In the genomic region with DNA sequence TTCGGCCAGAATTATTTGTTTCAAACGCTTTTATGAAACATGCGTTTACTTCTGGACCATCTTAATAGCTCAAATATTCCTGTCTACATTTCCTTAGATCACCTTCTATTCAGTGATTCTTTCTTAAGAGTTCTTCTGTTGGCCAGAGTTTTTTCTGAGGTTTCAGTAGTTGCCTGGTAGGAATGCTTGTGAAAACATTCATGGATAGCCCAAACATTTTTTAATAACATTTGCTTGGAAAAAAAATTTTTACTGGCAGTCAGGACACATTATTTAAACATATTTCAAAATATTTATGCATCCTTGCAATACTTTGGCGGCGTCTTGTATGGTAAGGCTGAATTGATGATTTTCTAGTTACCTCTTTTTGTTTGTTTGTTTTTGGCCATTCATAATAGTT, we compare ENCODE assay signal across 14 cellular contexts. TPM values are rescaled to one million over a fixed set of nuclear protein-coding genes. Genes with fewer than 3 reads are reported as not detected.
DNase-seq lines count a peak whose midpoint lies in the region; ATAC-seq and TF ChIP-seq lines count a peak whose summit lies in the region.
"Had no signal": no experiment of that assay in that cellular context is flagged by ENCODE, and none has a peak within 500 bp of the region (broad histone marks: within the 10 kb centered on the region; RNA-seq: fewer than 3 reads in every experiment).

No MANE protein-coding gene starts in this region.

- no peaks in the 10 kb centered on the region for H3K36me3 Mint-ChIP-seq in Calu3 (ENCODE audit: insufficient read depth, unreplicated experiment)

- intact Hi-C loops in Calu3 (cut with micrococcal nuclease; ENCODE audit: unreplicated experiment), result no loop called here

- H3K4me2 ChIP-seq in osteoblast (ENCODE audit: insufficient read depth, low read length), result peak overlapping the region; percentile 58
- H3K4me2 ChIP-seq: BLaER1 treated with 17β-estradiol and CSF1 and Interleukin-3, amounts not matched to agents 10 nM and 100 nM; PC-9 had no signal

- no peaks in the 10 kb centered on the region for H3K27me3 ChIP-seq in SJCRH30
- H3K27me3 ChIP-seq in osteoblast (ENCODE audit: insufficient read depth, low read length), result no peaks in the 10 kb centered on the region
- H3K27me3 ChIP-seq: BLaER1 treated with 17β-estradiol and CSF1 and Interleukin-3, amounts not matched to agents 10 nM and 100 nM had no signal

- ATAC-seq in GM21526 (IDR thresholded peaks at IDR 0.05; ENCODE audit: low FRiP score, unreplicated experiment), result no peak
- no peak for ATAC-seq in HG03045 (IDR thresholded peaks at IDR 0.05; ENCODE audit: unreplicated experiment)
- ATAC-seq: HCT116, Right ventricle myocardium inferior had no signal

- peak; percentile 35 for DNase-seq in AG20443 (ENCODE audit: low spot score)
- peak in 1 of 2 experiments; percentile 1 for DNase-seq in SJCRH30
- DNase-seq in fibroblast of gingiva (ENCODE audit: low read depth), result peak; percentile 77
- peak; percentile 39 for DNase-seq in osteoblast (ENCODE audit: insufficient read length, low spot score, missing footprints)
- no peak for DNase-seq in Calu3
- DNase-seq in kidney glomerular epithelial cell (lab: John Stamatoyannopoulos, UW), result no peak
- DNase-seq: NCI-H1694, NCI-H2107, PC-9 had no signal

- H3K4me1 Mint-ChIP-seq in Calu3 (ENCODE audit: low read depth, unreplicated experiment), result no peaks in the 10 kb centered on the region

- TF ChIP-seq CTCF in osteoblast (IDR thresholded peaks at IDR 0.05; ENCODE audit: extremely low read depth, low read depth, low read length) (no peak), Calu3 (IDR thresholded peaks at IDR 0.05; ENCODE audit: unreplicated experiment) (no peak)

- H3K27ac Mint-ChIP-seq in Calu3 (ENCODE audit: unreplicated experiment), result no peak overlapping the region

- H3K36me3 ChIP-seq in SJCRH30, result no peaks in the 10 kb centered on the region
- no peaks in the 10 kb centered on the region for H3K36me3 ChIP-seq in osteoblast (ENCODE audit: insufficient read depth, low read length)
- H3K36me3 ChIP-seq: BLaER1 treated with 17β-estradiol and CSF1 and Interleukin-3, amounts not matched to agents 10 nM and 100 nM had no signal

- H3K27ac ChIP-seq in SJCRH30 (peak overlapping the region; percentile 4; the same call in 1 of the 2 replicates), osteoblast (ENCODE audit: low read depth, low read length) (no peak overlapping the region)
- H3K27ac ChIP-seq: BLaER1 treated with 17β-estradiol and CSF1 and Interleukin-3, amounts not matched to agents 10 nM and 100 nM; PC-9 had no signal

- no peaks in the 10 kb centered on the region for H4K20me1 ChIP-seq in osteoblast (ENCODE audit: insufficient read depth, low read length)
- H4K20me1 ChIP-seq: BLaER1 treated with 17β-estradiol and CSF1 and Interleukin-3, amounts not matched to agents 10 nM and 100 nM had no signal

- no peaks in the 10 kb centered on the region for H3K27me3 Mint-ChIP-seq in Calu3 (ENCODE audit: unreplicated experiment)

- CTCF ChIA-PET in Calu3 (lab: Charles Lee), result no interaction called here

- H3K9me3 ChIP-seq in SJCRH30 (replicated peaks), result no peaks in the 10 kb centered on the region; the same call in 1 of the 2 replicates
- H3K9me3 ChIP-seq in osteoblast (ENCODE audit: low read depth, low read length), result peaks cover 4% of the 10 kb centered on the region

- peaks cover 8% of the 10 kb centered on the region; the same call in 1 of the 2 replicates for H3K4me1 ChIP-seq in SJCRH30
- no peaks in the 10 kb centered on the region for H3K4me1 ChIP-seq in osteoblast (ENCODE audit: insufficient read depth, low read length)
- H3K4me1 ChIP-seq: BLaER1 treated with 17β-estradiol and CSF1 and Interleukin-3, amounts not matched to agents 10 nM and 100 nM had no signal

- H2AFZ ChIP-seq in osteoblast (ENCODE audit: low read length), result peak overlapping the region; percentile 19
- H2AFZ ChIP-seq: PC-9 had no signal

- BruUV-seq in Calu3 (replicated peaks; lab: Mats Ljungman, UMichigan), result no TSS peak

- no peak overlapping the region for H3K4me3 Mint-ChIP-seq in Calu3 (ENCODE audit: low read depth, unreplicated experiment)

- H3K4me3 ChIP-seq in SJCRH30 (no peak overlapping the region), osteoblast (ENCODE audit: insufficient read depth, low read length) (peak overlapping the region; percentile 51)
- H3K4me3 ChIP-seq: BLaER1 treated with 17β-estradiol and CSF1 and Interleukin-3, amounts not matched to agents 10 nM and 100 nM; PC-9 had no signal

- no peaks in the 10 kb centered on the region for H3K79me2 ChIP-seq in osteoblast (ENCODE audit: insufficient read depth, low read length)

- H3K9me3 Mint-ChIP-seq in Calu3 (ENCODE audit: low read depth, unreplicated experiment), result peaks cover 8% of the 10 kb centered on the region

RNA-seq across cellular contexts. Expression of a gene that starts 47.4 kb away (rescaled TPM):
- total RNA-seq in SJCRH30 (2014; rRNA removed; shearing (Covaris generic)), result 5.3 and 7.7 TPM in 2 replicates
- total RNA-seq in osteoblast (32.9 and 35.4 TPM in 2 replicates), Calu3 (2022) (24.1 and 28.3 TPM in 2 replicates)

Comparison
In these comparisons a context has a peak if more than half of its experiments do, and no peak if none do; other contexts are left out.
1. DNase-seq: peak in AG20443 (single experiment), fibroblast of gingiva (single experiment) and osteoblast (single experiment); none in Calu3 (single experiment) and kidney glomerular epithelial cell (single experiment).